ENCODE assay signal across 1 cellular context in the genomic region with DNA sequence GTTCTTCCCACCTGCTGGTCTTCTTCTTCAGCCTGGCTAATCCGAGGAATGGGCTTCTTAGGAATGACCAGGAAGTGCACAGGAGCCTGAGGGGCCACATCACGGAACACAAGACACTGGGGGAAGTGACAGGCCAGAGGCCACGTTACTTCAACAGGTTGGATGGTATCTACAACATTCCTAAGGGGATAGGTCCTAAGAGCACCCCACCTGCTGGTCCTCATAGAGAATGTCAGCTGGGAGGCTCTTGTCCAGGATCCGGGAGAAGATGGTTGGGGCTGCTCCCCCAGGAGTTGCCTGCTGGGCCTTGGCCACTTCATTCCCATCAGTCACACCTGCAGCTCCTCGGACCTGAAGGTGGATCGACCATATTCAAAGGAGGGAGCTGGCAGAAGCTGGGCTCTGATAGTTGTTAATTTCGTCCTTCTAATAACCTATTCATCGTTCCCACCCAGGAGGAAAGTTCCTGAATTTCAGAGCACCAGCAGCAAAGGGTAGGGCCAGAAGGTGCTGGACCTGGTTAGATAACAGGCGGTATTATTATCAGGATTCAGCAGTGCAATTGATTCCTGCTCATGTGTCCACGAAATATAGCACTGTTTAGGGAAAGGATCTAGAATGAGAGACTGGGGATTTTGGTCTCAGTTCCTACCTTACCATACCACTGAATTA.
TF ChIP-seq lines count a peak whose summit lies in the region.

No MANE protein-coding gene starts in this region.

TF ChIP-seq in K562, 482 proteins besides CTCF, POLR2A, EP300 and RAD21:
- peak; percentile 75 for TF ChIP-seq CBFA2T3 (IDR thresholded peaks at IDR 0.05)
- TF ChIP-seq FOXM1 (IDR thresholded peaks at IDR 0.05; ENCODE audit: low read depth), result no peak
- TF ChIP-seq FOXM1 (CRISPR knock-in tag; IDR thresholded peaks at IDR 0.05; ENCODE audit: low read depth), result 0 out of 2 replicates have a peak, but pooled peaks have one; percentile 3
- peak; percentile 77 for TF ChIP-seq TCF3 (CRISPR knock-in tag; IDR thresholded peaks at IDR 0.05)
- TF ChIP-seq, protein P1, sequence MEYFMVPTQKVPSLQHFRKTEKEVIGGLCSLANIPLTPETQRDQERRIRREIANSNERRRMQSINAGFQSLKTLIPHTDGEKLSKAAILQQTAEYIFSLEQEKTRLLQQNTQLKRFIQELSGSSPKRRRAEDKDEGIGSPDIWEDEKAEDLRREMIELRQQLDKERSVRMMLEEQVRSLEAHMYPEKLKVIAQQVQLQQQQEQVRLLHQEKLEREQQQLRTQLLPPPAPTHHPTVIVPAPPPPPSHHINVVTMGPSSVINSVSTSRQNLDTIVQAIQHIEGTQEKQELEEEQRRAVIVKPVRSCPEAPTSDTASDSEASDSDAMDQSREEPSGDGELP (CRISPR knock-in tag; IDR thresholded peaks at IDR 0.05; ENCODE audit: borderline replicate concordance), result 0 out of 2 replicates have a peak, but pooled peaks have one; percentile 25
- peak; percentile 38 for TF ChIP-seq POLR2AphosphoS5 (IDR thresholded peaks at IDR 0.05; ENCODE audit: control insufficient read depth, insufficient read depth, low read depth, low read length)
- peak; percentile 76 for TF ChIP-seq TAL1 (IDR thresholded peaks at IDR 0.05)
- TF ChIP-seq ZNF583 (CRISPR knock-in tag; IDR thresholded peaks at IDR 0.05), result no peak
- TF ChIP-seq SMARCA4 (IDR thresholded peaks at IDR 0.05), result 0 out of 2 replicates have a peak, but pooled peaks have one; percentile 5
- TF ChIP-seq ZNF41 (CRISPR knock-in tag; conservative IDR thresholded peaks at IDR 0.05), result no peak
- no peak for TF ChIP-seq HMG20A (CRISPR knock-in tag; conservative IDR thresholded peaks at IDR 0.05)
- TF ChIP-seq ARID1B (IDR thresholded peaks at IDR 0.05), result peak; percentile 69
- TF ChIP-seq MCM5 (IDR thresholded peaks at IDR 0.05; ENCODE audit: low read depth), result no peak
- TF ChIP-seq CBFA2T2 (conservative IDR thresholded peaks at IDR 0.05), result peak; percentile 56
- TF ChIP-seq NCOR1 (IDR thresholded peaks at IDR 0.05), result peak; percentile 22; the same call in 1 of the 2 replicates
